In genomic region chr22:32695451-32695891, GRCh38 we compare ENCODE assay signal across 1 cellular context.
TF ChIP-seq lines count a peak whose summit lies in the region.

No MANE protein-coding gene starts in this region.

TF ChIP-seq in HepG2, 621 proteins besides CTCF, POLR2A, EP300 and RAD21 (continued from another document):
- TF ChIP-seq ARID5B (CRISPR knock-in tag; IDR thresholded peaks at IDR 0.05), result peak; percentile 78
- TF ChIP-seq SKI (IDR thresholded peaks at IDR 0.05; ENCODE audit: partially characterized antibody), result peak; percentile 33
- TF ChIP-seq ZNF609 (CRISPR knock-in tag; IDR thresholded peaks at IDR 0.05; ENCODE audit: borderline replicate concordance), result 0 out of 2 replicates have a peak, but pooled peaks have one; percentile 33
- no peak for TF ChIP-seq CREBL2 (CRISPR knock-in tag; IDR thresholded peaks at IDR 0.05; ENCODE audit: borderline replicate concordance)
